In genomic region chr16:1964506-1965471, GRCh38 we compare ENCODE assay signal across 1 cellular context.
TF ChIP-seq lines count a peak whose summit lies in the region.

TSS of gene RPS2 (minus strand) at chr16:1964826. CDS start at chr16:1964625, 201 bp downstream.

TF ChIP-seq in K562, 482 proteins besides CTCF, POLR2A, EP300 and RAD21 (continued from another document and continues in another):
- no peak for TF ChIP-seq USF1 (CRISPR knock-in tag; IDR thresholded peaks at IDR 0.05)
- no peak for TF ChIP-seq CEBPZ (IDR thresholded peaks at IDR 0.05; ENCODE audit: borderline replicate concordance, low read depth, low read length)
- no peak for TF ChIP-seq SRSF7 (optimal IDR thresholded peaks at IDR 0.05; ENCODE audit: low read depth, low read length)
- TF ChIP-seq SPI1 (IDR thresholded peaks at IDR 0.05; ENCODE audit: borderline replicate concordance, low read depth, low read length), result no peak
- TF ChIP-seq ZC3H4 (CRISPR knock-in tag; IDR thresholded peaks at IDR 0.05; ENCODE audit: borderline replicate concordance), result 0 out of 2 replicates have a peak, but pooled peaks have one; percentile 16
- TF ChIP-seq E2F6 (IDR thresholded peaks at IDR 0.05; ENCODE audit: borderline replicate concordance in 1 of 2, extremely low read depth in 1 of 2, insufficient read depth in 1 of 2, insufficient read length in 1 of 2, low read depth in 1 of 2, low read length in 1 of 2, poor library complexity in 1 of 2, severe bottlenecking in 1 of 2), result peak in 1 of 2 experiments; percentile 29
- TF ChIP-seq ZNF197 (CRISPR knock-in tag; IDR thresholded peaks at IDR 0.05; ENCODE audit: low read depth), result no peak
- peak; percentile 43 for TF ChIP-seq ETS2 (tag; IDR thresholded peaks at IDR 0.05; ENCODE audit: borderline replicate concordance, poor library complexity, severe bottlenecking)
- TF ChIP-seq FOXJ3 (CRISPR knock-in tag; IDR thresholded peaks at IDR 0.05), result no peak
- 0 out of 2 replicates have a peak, but pooled peaks have one; percentile 43 for TF ChIP-seq NR1H2 (CRISPR knock-in tag; IDR thresholded peaks at IDR 0.05)
- TF ChIP-seq CBFA2T2 (conservative IDR thresholded peaks at IDR 0.05), result no peak
- no peak for TF ChIP-seq MTF1 (CRISPR knock-in tag; IDR thresholded peaks at IDR 0.05; ENCODE audit: borderline replicate concordance)
- 0 out of 2 replicates have a peak, but pooled peaks have one; percentile 24 for TF ChIP-seq SOX6 (IDR thresholded peaks at IDR 0.05)
- 0 out of 2 replicates have a peak, but pooled peaks have one; percentile 62 for TF ChIP-seq ZNF445 (CRISPR knock-in tag; IDR thresholded peaks at IDR 0.05; ENCODE audit: low read depth)
- no peak for TF ChIP-seq ATF3 (IDR thresholded peaks at IDR 0.05)
- no peak; the same call in none of the 2 replicates for TF ChIP-seq ATF3 (CRISPR knock-in tag; conservative IDR thresholded peaks at IDR 0.05)
- TF ChIP-seq ZSCAN32 (CRISPR knock-in tag; IDR thresholded peaks at IDR 0.05), result 0 out of 2 replicates have a peak, but pooled peaks have one; percentile 10
- no peak; the same call in 1 of the 2 replicates for TF ChIP-seq FOXM1 (IDR thresholded peaks at IDR 0.05; ENCODE audit: low read depth)
- no peak; the same call in 1 of the 2 replicates for TF ChIP-seq FOXM1 (CRISPR knock-in tag; IDR thresholded peaks at IDR 0.05; ENCODE audit: low read depth)
- TF ChIP-seq DIDO1 (tag; IDR thresholded peaks at IDR 0.05; ENCODE audit: low read depth), result 0 out of 2 replicates have a peak, but pooled peaks have one; percentile 18
- no peak for TF ChIP-seq PTRF (tag; IDR thresholded peaks at IDR 0.05)
- TF ChIP-seq NCOA2 (IDR thresholded peaks at IDR 0.05; ENCODE audit: partially characterized antibody in 2 of 2), result no peak
- peak; percentile 100 for TF ChIP-seq SUPT5H (IDR thresholded peaks at IDR 0.05)
- peak; percentile 97 for TF ChIP-seq POLR2AphosphoS2 (IDR thresholded peaks at IDR 0.05; ENCODE audit: low read length)
- TF ChIP-seq DLX4 (CRISPR knock-in tag; IDR thresholded peaks at IDR 0.05), result no peak
- no peak for TF ChIP-seq TFAM (CRISPR knock-in tag; conservative IDR thresholded peaks at IDR 0.05)
- TF ChIP-seq ZNF217 (CRISPR knock-in tag; IDR thresholded peaks at IDR 0.05), result no peak
- TF ChIP-seq CHD2 (IDR thresholded peaks at IDR 0.05; ENCODE audit: low read depth, low read length), result peak; percentile 98
- TF ChIP-seq TOE1 (IDR thresholded peaks at IDR 0.05; ENCODE audit: borderline replicate concordance), result peak; percentile 67; the same call in 1 of the 2 replicates
- peak; percentile 81; the same call in 1 of the 2 replicates for TF ChIP-seq TOE1 (CRISPR knock-in tag; IDR thresholded peaks at IDR 0.05; ENCODE audit: borderline replicate concordance, low read depth)
- TF ChIP-seq MCM3 (IDR thresholded peaks at IDR 0.05), result no peak
- no peak for TF ChIP-seq NR2C1 (IDR thresholded peaks at IDR 0.05)
- TF ChIP-seq NR2C1 (tag; IDR thresholded peaks at IDR 0.05), result 0 out of 2 replicates have a peak, but pooled peaks have one; percentile 35
- TF ChIP-seq SFPQ (IDR thresholded peaks at IDR 0.05; ENCODE audit: low read depth, low read length), result no peak
- no peak for TF ChIP-seq SMARCE1 (IDR thresholded peaks at IDR 0.05)
- peak in 1 of 2 experiments; percentile 88; a peak in 2 of 4 replicates for TF ChIP-seq ZMIZ1 (IDR thresholded peaks at IDR 0.05; ENCODE audit: low read depth in 2 of 2, low read length in 2 of 2)
- TF ChIP-seq PYGO2 (tag; IDR thresholded peaks at IDR 0.05), result no peak
- TF ChIP-seq PCBP2 (IDR thresholded peaks at IDR 0.05; ENCODE audit: low read depth, low read length, poor library complexity, severe bottlenecking), result peak; percentile 3
- TF ChIP-seq ZNF146 (CRISPR knock-in tag; IDR thresholded peaks at IDR 0.05; ENCODE audit: unreplicated experiment), result no peak
- no peak for TF ChIP-seq IFI16 (CRISPR knock-in tag; IDR thresholded peaks at IDR 0.05)
- no peak for TF ChIP-seq MCM5 (IDR thresholded peaks at IDR 0.05; ENCODE audit: low read depth)
- peak; percentile 99 for TF ChIP-seq U2AF1 (optimal IDR thresholded peaks at IDR 0.05; ENCODE audit: low read depth, low read length)
- TF ChIP-seq TFAP4 (CRISPR knock-in tag; IDR thresholded peaks at IDR 0.05; ENCODE audit: borderline replicate concordance), result peak; percentile 63
- peak; percentile 87 for TF ChIP-seq ARHGAP35 (IDR thresholded peaks at IDR 0.05; ENCODE audit: partially characterized antibody)
- TF ChIP-seq TAF9B (IDR thresholded peaks at IDR 0.05; ENCODE audit: partially characterized antibody), result peak; percentile 97
- peak; percentile 49 for TF ChIP-seq FUS (optimal IDR thresholded peaks at IDR 0.05; ENCODE audit: low read depth, low read length)
- no peak for TF ChIP-seq CEBPB (tag; IDR thresholded peaks at IDR 0.05)
- TF ChIP-seq ETS1 (conservative IDR thresholded peaks at IDR 0.05; ENCODE audit: control insufficient read depth, low read depth, low read length), result peak; percentile 71
- TF ChIP-seq YBX1 (IDR thresholded peaks at IDR 0.05), result no peak
- TF ChIP-seq TEAD1 (CRISPR knock-in tag; IDR thresholded peaks at IDR 0.05), result peak in 1 of 2 experiments; percentile 67; a peak in 1 of 4 replicates
- TF ChIP-seq ZNF12 (CRISPR knock-in tag; IDR thresholded peaks at IDR 0.05), result no peak
- no peak for TF ChIP-seq ZNF121 (CRISPR knock-in tag; conservative IDR thresholded peaks at IDR 0.05)
- TF ChIP-seq ZNF174 (CRISPR knock-in tag; IDR thresholded peaks at IDR 0.05), result no peak
